ENCODE assay signal across 30 cellular contexts in genomic region chr13:49855930-49856329, GRCh38.
"Had no signal": no experiment of that assay in that cellular context is flagged by ENCODE, and none has a peak within 500 bp of the region (broad histone marks: within the 10 kb centered on the region; RNA-seq: fewer than 3 reads in every experiment).

No MANE protein-coding gene starts in this region.

- H3K27me3 ChIP-seq: ascending aorta, cardiac muscle cell had no signal

- H3K27ac ChIP-seq: ascending aorta, cardiac muscle cell, RWPE1 had no signal

- ATAC-seq: activated CD8-positive, alpha-beta T cell treated with anti-CD3 and anti-CD28 coated beads for 36 hours; activated T-cell treated with anti-CD3 and anti-CD28 coated beads, Interleukin-2, amount 50 U/mL, for 72 hours; activated T-helper 17 cell treated with anti-CD3 and anti-CD28 coated beads, Interleukin-2, amount 50 U/mL, for 72 hours had no signal

- H3K36me3 ChIP-seq: ascending aorta, cardiac muscle cell had no signal

- H3K36me3 Mint-ChIP-seq: activated naive CD8-positive, alpha-beta T cell treated with anti-CD3 and anti-CD28 coated beads, Interleukin-2, amount 10 ng/mL, durations not matched to agents 7 days and 5 days had no signal

- H3K4me3 ChIP-seq: ascending aorta, cardiac muscle cell, PC-9 had no signal

- DNase-seq: activated CD4-positive, alpha-beta T cell treated with anti-CD3 and anti-CD28 coated beads, Interleukin-2, amount 10 ng/mL, durations not matched to agents 24 days and 14 days; activated CD4-positive, alpha-beta T cell treated with anti-CD3 and anti-CD28 coated beads, Interleukin-2, amount 50 U/mL, for 4 hours; activated CD8-positive, alpha-beta T cell treated with anti-CD3 and anti-CD28 coated beads for 36 hours; activated gamma-delta T cell; activated naive CD4-positive, alpha-beta T cell treated with Interleukin-2 at 50 U/mL for 16 hours; activated naive CD8-positive, alpha-beta T cell treated with anti-CD3 and anti-CD28 coated beads, Interleukin-2, amount 10 ng/mL, durations not matched to agents 7 days and 5 days; activated T-cell treated with anti-CD3 and anti-CD28 coated beads, Interleukin-2, amount 50 U/mL, for 1 hour; activated T-cell treated with anti-CD3 and anti-CD28 coated beads, Interleukin-2, amount 50 U/mL, for 72 hours; amygdala; Karpas-422; MM.1S; MV-4-11; NCI-H1092; NCI-H1436 treated with DMSO at 0.1 percent for 48 hours; NCI-H1694 treated with DMSO at 0.1 percent for 48 hours; NCI-H2029; NCI-H345; NCI-H524 treated with DMSO at 0.1 percent for 48 hours; NCI-H748 treated with DMSO at 0.1 percent for 48 hours; NK-92 treated with Interleukin-12 subunit alpha and Interleukin-12 subunit beta, amount 100 ng/mL, for 24 hours; PC-9; Right ventricle myocardium superior; SW 1271 had no signal

- H3K27me3 Mint-ChIP-seq: activated CD8-positive, alpha-beta T cell treated with anti-CD3 and anti-CD28 coated beads for 36 hours; activated T-helper 17 cell treated with anti-CD3 and anti-CD28 coated beads, Interleukin-2, amount 50 U/mL, for 72 hours; central memory CD8-positive, alpha-beta T cell had no signal

- H2AFZ ChIP-seq: PC-9 had no signal

- H3K4me2 ChIP-seq: PC-9 had no signal

- H3K9me3 ChIP-seq: ascending aorta had no signal

- H3K27ac Mint-ChIP-seq: activated CD4-positive, alpha-beta T cell treated with anti-CD3 and anti-CD28 coated beads, Interleukin-2, amount 10 ng/mL, durations not matched to agents 24 days and 14 days; activated CD8-positive, alpha-beta T cell treated with anti-CD3 and anti-CD28 coated beads for 36 hours; activated naive CD4-positive, alpha-beta T cell treated with anti-CD3 and anti-CD28 coated beads, Interleukin-2, amount 50 U/mL, for 24 hours; activated naive CD8-positive, alpha-beta T cell treated with anti-CD3 and anti-CD28 coated beads, Interleukin-2, amount 10 ng/mL, durations not matched to agents 7 days and 5 days; activated T-cell treated with anti-CD3 and anti-CD28 coated beads, Interleukin-2, amount 50 U/mL, for 72 hours; activated T-helper 17 cell treated with anti-CD3 and anti-CD28 coated beads, Interleukin-2, amount 50 U/mL, for 72 hours; T-helper 2 cell treated with Interferon-gamma antibody and Interleukin-4, amounts not matched to agents 5 μg/mL and 100 μg/mL, for 36 hours had no signal

- H3K4me1 Mint-ChIP-seq: activated CD4-positive, alpha-beta T cell treated with anti-CD3 and anti-CD28 coated beads, Interleukin-2, amount 10 ng/mL, durations not matched to agents 24 days and 14 days; activated naive CD4-positive, alpha-beta T cell treated with anti-CD3 and anti-CD28 coated beads, Interleukin-2, amount 50 U/mL, for 24 hours; activated naive CD8-positive, alpha-beta T cell treated with anti-CD3 and anti-CD28 coated beads, Interleukin-2, amount 10 ng/mL, durations not matched to agents 7 days and 5 days; activated T-helper 17 cell treated with anti-CD3 and anti-CD28 coated beads, Interleukin-2, amount 50 U/mL, for 72 hours; central memory CD8-positive, alpha-beta T cell had no signal

- H3K4me1 ChIP-seq: ascending aorta had no signal

- H3K4me3 Mint-ChIP-seq: activated CD4-positive, alpha-beta T cell treated with anti-CD3 and anti-CD28 coated beads, Interleukin-2, amount 10 ng/mL, durations not matched to agents 24 days and 14 days; activated CD8-positive, alpha-beta T cell treated with anti-CD3 and anti-CD28 coated beads for 36 hours; activated naive CD4-positive, alpha-beta T cell treated with anti-CD3 and anti-CD28 coated beads, Interleukin-2, amount 50 U/mL, for 24 hours; activated naive CD8-positive, alpha-beta T cell treated with anti-CD3 and anti-CD28 coated beads, Interleukin-2, amount 10 ng/mL, durations not matched to agents 7 days and 5 days; activated T-cell treated with anti-CD3 and anti-CD28 coated beads, Interleukin-2, amount 50 U/mL, for 72 hours; activated T-helper 17 cell treated with anti-CD3 and anti-CD28 coated beads, Interleukin-2, amount 50 U/mL, for 72 hours; central memory CD8-positive, alpha-beta T cell; T-helper 2 cell treated with Interferon-gamma antibody and Interleukin-4, amounts not matched to agents 5 μg/mL and 100 μg/mL, for 36 hours had no signal

- H3K9me3 Mint-ChIP-seq: central memory CD8-positive, alpha-beta T cell had no signal
